ENCODE assay signal across 1 cellular context in the genomic region with DNA sequence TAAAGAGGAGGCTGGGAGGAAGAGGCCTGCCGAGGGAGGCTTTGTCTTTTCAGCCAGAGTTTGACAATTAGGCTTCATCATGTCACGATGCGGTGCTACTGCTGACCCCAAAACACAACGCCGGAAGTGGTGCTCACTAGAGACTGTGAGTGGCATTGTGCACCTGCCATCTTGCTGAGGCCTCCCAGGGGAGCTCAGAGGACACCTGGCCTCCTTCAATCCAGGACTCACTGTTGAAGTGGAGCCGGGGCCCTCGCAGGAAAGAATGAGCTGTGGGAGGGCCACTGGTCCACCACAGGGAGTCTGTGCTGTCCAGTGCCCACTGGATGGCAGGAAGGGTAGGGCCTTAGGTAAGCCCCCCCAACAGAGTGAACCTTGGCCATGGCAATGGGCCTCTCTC.
TF ChIP-seq lines count a peak whose summit lies in the region.

No MANE protein-coding gene starts in this region.

TF ChIP-seq in H1, 55 proteins besides CTCF, POLR2A, EP300 and RAD21:
- TF ChIP-seq, protein P1, sequence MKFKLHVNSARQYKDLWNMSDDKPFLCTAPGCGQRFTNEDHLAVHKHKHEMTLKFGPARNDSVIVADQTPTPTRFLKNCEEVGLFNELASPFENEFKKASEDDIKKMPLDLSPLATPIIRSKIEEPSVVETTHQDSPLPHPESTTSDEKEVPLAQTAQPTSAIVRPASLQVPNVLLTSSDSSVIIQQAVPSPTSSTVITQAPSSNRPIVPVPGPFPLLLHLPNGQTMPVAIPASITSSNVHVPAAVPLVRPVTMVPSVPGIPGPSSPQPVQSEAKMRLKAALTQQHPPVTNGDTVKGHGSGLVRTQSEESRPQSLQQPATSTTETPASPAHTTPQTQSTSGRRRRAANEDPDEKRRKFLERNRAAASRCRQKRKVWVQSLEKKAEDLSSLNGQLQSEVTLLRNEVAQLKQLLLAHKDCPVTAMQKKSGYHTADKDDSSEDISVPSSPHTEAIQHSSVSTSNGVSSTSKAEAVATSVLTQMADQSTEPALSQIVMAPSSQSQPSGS (IDR thresholded peaks at IDR 0.05; ENCODE audit: low read length): 0 out of 2 replicates have a peak, but pooled peaks have one; percentile 8
- TF ChIP-seq TCF12 (IDR thresholded peaks at IDR 0.05; ENCODE audit: low read depth, low read length): no peak
TF ChIP-seq in H1: peak in this region for 1.
